8 cellular contexts compared by ENCODE assay signal in genomic region chr14:52706724-52707706, GRCh38. TPM values are rescaled to one million over a fixed set of nuclear protein-coding genes. Genes with fewer than 3 reads are reported as not detected.
DNase-seq lines count a peak whose midpoint lies in the region; ATAC-seq, FAIRE-seq and TF ChIP-seq lines count a peak whose summit lies in the region.

TSS of gene PSMC6 (plus strand) at chr14:52707200. CDS start at chr14:52707220, 20 bp downstream.

- CTCF ChIA-PET in RWPE1 (lab: Yijun Ruan, JAX): no interaction called here

- peak within 1 kb of the TSS; percentile 96 for H3K27ac Mint-ChIP-seq in activated T-helper 17 cell treated with anti-CD3 and anti-CD28 coated beads, Interleukin-2, amount 50 U/mL, for 72 hours
- H3K27ac Mint-ChIP-seq in natural killer cell treated with Interleukin-12 subunit alpha and Interleukin-12 subunit beta and Interleukin-15 and Interleukin-18, amount 100 ng/mL, for 72 hours: peak within 1 kb of the TSS; percentile 98 to 100

- DNase-seq in ELF-1 (ENCODE audit: low read depth, low spot score) (peak; percentile 90), H54 (ENCODE audit: insufficient read length, low spot score) (peak; percentile 57), LoVo (ENCODE audit: low spot score) (peak; percentile 93), RWPE1 (ENCODE audit: low spot score) (peak; percentile 91), fibroblast of mammary gland (ENCODE audit: low read depth) (peak; percentile 81)
- peak; percentile 91 for DNase-seq in natural killer cell treated with Interleukin-12 subunit alpha and Interleukin-12 subunit beta and Interleukin-15 and Interleukin-18, amount 100 ng/mL, for 72 hours (ENCODE audit: low spot score)
- DNase-seq in stimulated activated naive CD8-positive, alpha-beta T cell treated with anti-CD3 and anti-CD28 coated beads, Interleukin-15, Interleukin-2, amounts not matched to agents 100 U/mL and 50 U/mL, for 24 hours: peak; percentile 98

- ATAC-seq in activated T-helper 17 cell treated with anti-CD3 and anti-CD28 coated beads, Interleukin-2, amount 50 U/mL, for 72 hours (replicated peaks): peak; percentile 96
- peak; percentile 99 to 100 for ATAC-seq in natural killer cell treated with Interleukin-12 subunit alpha and Interleukin-12 subunit beta and Interleukin-15 and Interleukin-18, amount 100 ng/mL, for 72 hours
- peak; percentile 99 for ATAC-seq in stimulated activated naive CD8-positive, alpha-beta T cell treated with anti-CD3 and anti-CD28 coated beads, Interleukin-15, Interleukin-2, amounts not matched to agents 100 U/mL and 50 U/mL, for 24 hours

- no peaks in the 10 kb centered on the region for H3K27me3 Mint-ChIP-seq in activated T-helper 17 cell treated with anti-CD3 and anti-CD28 coated beads, Interleukin-2, amount 50 U/mL, for 72 hours
- H3K27me3 Mint-ChIP-seq in natural killer cell treated with Interleukin-12 subunit alpha and Interleukin-12 subunit beta and Interleukin-15 and Interleukin-18, amount 100 ng/mL, for 72 hours: no peaks in the 10 kb centered on the region

- TF ChIP-seq CTCF in RWPE1 (conservative IDR thresholded peaks at IDR 0.05; ENCODE audit: low read depth) (no peak), fibroblast of mammary gland (conservative IDR thresholded peaks at IDR 0.05; ENCODE audit: control insufficient read depth, insufficient read depth, low read depth, low read length) (no peak)

- peaks cover 51% of the 10 kb centered on the region for H3K36me3 Mint-ChIP-seq in activated T-helper 17 cell treated with anti-CD3 and anti-CD28 coated beads, Interleukin-2, amount 50 U/mL, for 72 hours (ENCODE audit: low read depth)
- peaks cover 23% of the 10 kb centered on the region for H3K36me3 Mint-ChIP-seq in natural killer cell treated with Interleukin-12 subunit alpha and Interleukin-12 subunit beta and Interleukin-15 and Interleukin-18, amount 100 ng/mL, for 72 hours

- H3K9me3 Mint-ChIP-seq in activated T-helper 17 cell treated with anti-CD3 and anti-CD28 coated beads, Interleukin-2, amount 50 U/mL, for 72 hours: no peaks in the 10 kb centered on the region
- H3K9me3 Mint-ChIP-seq in natural killer cell treated with Interleukin-12 subunit alpha and Interleukin-12 subunit beta and Interleukin-15 and Interleukin-18, amount 100 ng/mL, for 72 hours: no peaks in the 10 kb centered on the region

- peak within 1 kb of the TSS; percentile 96 for H3K4me3 Mint-ChIP-seq in activated T-helper 17 cell treated with anti-CD3 and anti-CD28 coated beads, Interleukin-2, amount 50 U/mL, for 72 hours
- H3K4me3 Mint-ChIP-seq in natural killer cell treated with Interleukin-12 subunit alpha and Interleukin-12 subunit beta and Interleukin-15 and Interleukin-18, amount 100 ng/mL, for 72 hours: peak within 1 kb of the TSS; percentile 100

- POLR2A ChIA-PET in RWPE1 (lab: Yijun Ruan, JAX; ENCODE audit: low non-redundant PET): interaction anchor here (0.6 to 0.9 kb wide), 2 partner anchors 12 to 467 kb away, joined by 3 read pairs; partner anchors contain the start of gene ERO1A

- H3K4me3 ChIP-seq in fibroblast of mammary gland (ENCODE audit: control insufficient read depth, low read depth, low read length): peak within 1 kb of the TSS; percentile 97

- peaks cover 12% of the 10 kb centered on the region for H3K4me1 Mint-ChIP-seq in activated T-helper 17 cell treated with anti-CD3 and anti-CD28 coated beads, Interleukin-2, amount 50 U/mL, for 72 hours
- peaks cover 24 to 32% of the 10 kb centered on the region in 2 donors for H3K4me1 Mint-ChIP-seq in natural killer cell treated with Interleukin-12 subunit alpha and Interleukin-12 subunit beta and Interleukin-15 and Interleukin-18, amount 100 ng/mL, for 72 hours (ENCODE audit: low read depth in 2 of 2)

- H3K27ac ChIP-seq in RWPE1: peak within 1 kb of the TSS; percentile 78

- peak; percentile 68 for TF ChIP-seq POLR2A in H54 (IDR thresholded peaks at IDR 0.05; ENCODE audit: low read depth, low read length)

- peak; percentile 69 for FAIRE-seq in H54 (lab: Jason Lieb, UNC)

RNA-seq across cellular contexts. Expression of gene PSMC6, which starts in this region (rescaled TPM):
- total RNA-seq in activated T-helper 17 cell treated with anti-CD3 and anti-CD28 coated beads, Interleukin-2, amount 50 U/mL, for 72 hours: 100 to 1,000 TPM in 1 of 2 donors, 10 to 100 TPM in 1; 90.0 to 122 TPM
- total RNA-seq in natural killer cell treated with Interleukin-12 subunit alpha and Interleukin-12 subunit beta and Interleukin-15 and Interleukin-18, amount 100 ng/mL, for 72 hours: 100 to 1,000 TPM; 123 to 129 TPM

Comparison
In these comparisons a context has a peak if more than half of its experiments do, and no peak if none do; other contexts are left out.
1. Peak in every context shown above with its lines: DNase-seq, ATAC-seq, H3K4me3 ChIP-seq and H3K27ac ChIP-seq.